In genomic region chr12:21818627-21819026, GRCh38 we compare ENCODE assay signal across 15 cellular contexts. TPM values are rescaled to one million over a fixed set of nuclear protein-coding genes. Genes with fewer than 3 reads are reported as not detected.
DNase-seq lines count a peak whose midpoint lies in the region; ATAC-seq and TF ChIP-seq lines count a peak whose summit lies in the region.
"Had no signal": no experiment of that assay in that cellular context is flagged by ENCODE, and none has a peak within 500 bp of the region (broad histone marks: within the 10 kb centered on the region; RNA-seq: fewer than 3 reads in every experiment).

No MANE protein-coding gene starts in this region.

- H3K4me1 Mint-ChIP-seq in Caco-2 (ENCODE audit: low read depth, unreplicated experiment) (peaks cover 55% of the 10 kb centered on the region), CD14-positive monocyte (no peaks in the 10 kb centered on the region)

- no peak overlapping the region for H3K4me3 ChIP-seq in Caco-2 (ENCODE audit: low read depth, low read length)
- no peak overlapping the region for H3K4me3 ChIP-seq in prostate gland
- no peak overlapping the region for H3K4me3 ChIP-seq in HAP-1
- H3K4me3 ChIP-seq: cardiac muscle cell had no signal

- no TSS peak for BruUV-seq in Caco-2 (replicated peaks; lab: Mats Ljungman, UMichigan)

- intact Hi-C loops in Caco-2 (cut with micrococcal nuclease; ENCODE audit: unreplicated experiment) (loop anchor here (1.0 to 5.0 kb wide), 8 partner anchors 18 to 224 kb away; partner anchors contain the start of genes KCNJ8 and LDHB), prostate gland (cut with DNase I) (no loop called here), CD14-positive monocyte (cut with micrococcal nuclease) (no loop called here)

- POLR2A ChIA-PET in Caco-2 (lab: Charles Lee): interaction anchor here (0.6 to 2.3 kb wide), 5 partner anchors 37 to 162 kb away, joined by 3 to 29 read pairs (median 4); partner anchors contain the start of genes ABCC9 and KCNJ8

- CTCF ChIA-PET in Caco-2 (lab: Charles Lee): interaction anchor here (1.9 kb wide), 1 partner anchor 45 kb away, joined by 24 read pairs; the partner anchor contains the start of gene KCNJ8

- peak overlapping the region in 1 of 2 donors; percentile 14 for H3K27ac ChIP-seq in prostate gland
- H3K27ac ChIP-seq: C4-2B, cardiac muscle cell had no signal

- no peak for TF ChIP-seq POLR2A in prostate gland (IDR thresholded peaks at IDR 0.05)

- no peak for ATAC-seq in GM21529 (IDR thresholded peaks at IDR 0.05; ENCODE audit: unreplicated experiment)

- peak overlapping the region; percentile 94 for H3K27ac Mint-ChIP-seq in Caco-2 (ENCODE audit: unreplicated experiment)
- H3K27ac Mint-ChIP-seq in CD14-positive monocyte: no peak overlapping the region
- H3K27ac Mint-ChIP-seq: T-helper 2 cell treated with Interferon-gamma antibody and Interleukin-4, amounts not matched to agents 5 μg/mL and 100 μg/mL, for 36 hours had no signal

- peaks cover 78% of the 10 kb centered on the region for H3K4me1 ChIP-seq in Caco-2
- H3K4me1 ChIP-seq in prostate gland (replicated peaks): no peaks in the 10 kb centered on the region
- no peaks in the 10 kb centered on the region for H3K4me1 ChIP-seq in HAP-1

- H3K9me3 Mint-ChIP-seq in Caco-2 (ENCODE audit: unreplicated experiment) (peaks cover 29% of the 10 kb centered on the region), CD14-positive monocyte (peaks cover 0 to 3% (median 0%) of the 10 kb centered on the region in 7 donors)
- H3K9me3 Mint-ChIP-seq: T-helper 2 cell treated with Interferon-gamma antibody and Interleukin-4, amounts not matched to agents 5 μg/mL and 100 μg/mL, for 36 hours had no signal

- H3K27me3 ChIP-seq in Caco-2 (replicated peaks; ENCODE audit: control insufficient read depth, insufficient read depth, low read length) (no peaks in the 10 kb centered on the region), prostate gland (replicated peaks; ENCODE audit: insufficient read depth) (no peaks in the 10 kb centered on the region), HAP-1 (ENCODE audit: low read depth) (no peaks in the 10 kb centered on the region; the same call in 1 of the 2 replicates)
- H3K27me3 ChIP-seq: cardiac muscle cell had no signal

- peak overlapping the region; percentile 61 for H3K4me3 Mint-ChIP-seq in Caco-2 (ENCODE audit: unreplicated experiment)
- no peak overlapping the region for H3K4me3 Mint-ChIP-seq in CD14-positive monocyte
- H3K4me3 Mint-ChIP-seq: T-helper 2 cell treated with Interferon-gamma antibody and Interleukin-4, amounts not matched to agents 5 μg/mL and 100 μg/mL, for 36 hours had no signal

- H3K36me3 Mint-ChIP-seq in Caco-2 (ENCODE audit: insufficient read depth, unreplicated experiment) (peaks cover 57% of the 10 kb centered on the region), CD14-positive monocyte (no peaks in the 10 kb centered on the region)

- DNase-seq in Caco-2 (peak in 1 of 2 experiments; percentile 57), NCI-H460 (ENCODE audit: extremely low read depth, low read depth) (peak; percentile 14), fibroblast of peridontal ligament (ENCODE audit: extremely low read depth) (peak; percentile 95), prostate gland (ENCODE audit: low spot score) (peak; percentile 17), HAP-1 (ENCODE audit: low spot score in 2 of 2) (no peak), CD14-positive monocyte (ENCODE audit: low spot score) (no peak)
- no peak for DNase-seq in stimulated activated CD4-positive, alpha-beta T cell treated with anti-CD3 and anti-CD28 coated beads, Interleukin-2, amount 100 ng/mL, for 24 hours
- DNase-seq: activated CD4-positive, alpha-beta T cell treated with anti-CD3 and anti-CD28 coated beads, Interleukin-2, amount 50 U/mL, for 4 hours; NCI-H1048; NCI-H446 treated with DMSO at 0.1 percent for 48 hours; stimulated activated naive CD4-positive, alpha-beta T cell had no signal

- H3K36me3 ChIP-seq in Caco-2 (ENCODE audit: control insufficient read depth, insufficient read depth, low read length) (peaks cover 2% of the 10 kb centered on the region; the same call in 1 of the 2 replicates), prostate gland (no peaks in the 10 kb centered on the region), HAP-1 (replicated peaks) (no peaks in the 10 kb centered on the region)
- H3K36me3 ChIP-seq: cardiac muscle cell had no signal

- WGBS in prostate gland: 15% methylated on average over 2 of the region's 2 CpGs

- TF ChIP-seq CTCF in Caco-2 (IDR thresholded peaks at IDR 0.05; ENCODE audit: insufficient read depth in 1 of 2, low read depth in 1 of 2, low read length in 1 of 2, severe bottlenecking in 1 of 2, unreplicated experiment in 1 of 2): no peak
- no peak for TF ChIP-seq CTCF in prostate gland (IDR thresholded peaks at IDR 0.05)
- no peak for TF ChIP-seq CTCF in CD14-positive monocyte (IDR thresholded peaks at IDR 0.05)

- peaks cover 11% of the 10 kb centered on the region; the same call in 1 of the 2 replicates for H3K9me3 ChIP-seq in Caco-2
- no peaks in the 10 kb centered on the region for H3K9me3 ChIP-seq in prostate gland
- no peaks in the 10 kb centered on the region for H3K9me3 ChIP-seq in HAP-1

- H3K27me3 Mint-ChIP-seq in Caco-2 (ENCODE audit: insufficient read depth, unreplicated experiment): no peaks in the 10 kb centered on the region
- no peaks in the 10 kb centered on the region for H3K27me3 Mint-ChIP-seq in CD14-positive monocyte (ENCODE audit: low read depth in 3 of 3)

- in situ Hi-C loops in HAP-1 (cut with MboI; ENCODE audit: low sequenced_read_pairs): no loop called here

RNA-seq across cellular contexts. Expression of gene KCNJ8, which starts 44.1 kb away (rescaled TPM):
- total RNA-seq in Caco-2 (2022): 88.7 and 90.2 TPM in 2 replicates
- total RNA-seq in NCI-H460 (2014; rRNA removed; shearing (Covaris generic)): 2.7 and 2.9 TPM in 2 replicates
- polyA plus RNA-seq in NCI-H460 (2014; cell fraction: nucleus; rRNA removed): 3.4 and 4.6 TPM in 2 replicates
- total RNA-seq in prostate gland: 10 to 100 TPM in 1 of 2 donors, 1 to 10 TPM in 1; 9.2 to 10.3 TPM
- not detected for polyA plus RNA-seq in CD14-positive monocyte

Comparison
In these comparisons a context has a peak if more than half of its experiments do, and no peak if none do; other contexts are left out.
1. DNase-seq: peak in NCI-H460 (single experiment), fibroblast of peridontal ligament (single experiment) and prostate gland (single experiment); none in stimulated activated CD4-positive, alpha-beta T cell treated with anti-CD3 and anti-CD28 coated beads, Interleukin-2, amount 100 ng/mL, for 24 hours (0 of 2), HAP-1 (0 of 2) and CD14-positive monocyte (single experiment).